In genomic region chr7:100890640-100891521, GRCh38 we compare ENCODE assay signal across 8 cellular contexts. TPM values are rescaled to one million over a fixed set of nuclear protein-coding genes. Genes with fewer than 3 reads are reported as not detected.
A peak's percentile ranks its signal among the peaks of the same experiment; 100 is the strongest.
DNase-seq lines count a peak whose midpoint lies in the region; ATAC-seq and TF ChIP-seq lines count a peak whose summit lies in the region.

No MANE protein-coding gene starts in this region.

- peak overlapping the region; percentile 70 to 84 for H3K27ac ChIP-seq in thoracic aorta

- H3K9ac ChIP-seq in adipocyte (ENCODE audit: low read length) = peak overlapping the region; percentile 91

- H3K4me3 ChIP-seq in adipocyte (ENCODE audit: low read length) (peak overlapping the region; percentile 81), thoracic aorta (peak overlapping the region; percentile 94)

- H3K9me3 ChIP-seq in adipocyte (ENCODE audit: control insufficient read depth, low read length) (no peaks in the 10 kb centered on the region), thoracic aorta (no peaks in the 10 kb centered on the region)

- H3K27me3 Mint-ChIP-seq in activated CD4-positive, alpha-beta T cell treated with anti-CD3 and anti-CD28 coated beads, Interleukin-2, amount 10 ng/mL, durations not matched to agents 7 days and 5 days = peaks cover 29% of the 10 kb centered on the region

- peaks cover 28% of the 10 kb centered on the region for H3K36me3 Mint-ChIP-seq in activated CD4-positive, alpha-beta T cell treated with anti-CD3 and anti-CD28 coated beads, Interleukin-2, amount 10 ng/mL, durations not matched to agents 7 days and 5 days (ENCODE audit: low read depth)

- H3K9me3 Mint-ChIP-seq in activated CD4-positive, alpha-beta T cell treated with anti-CD3 and anti-CD28 coated beads, Interleukin-2, amount 10 ng/mL, durations not matched to agents 7 days and 5 days = no peaks in the 10 kb centered on the region

- H3K27me3 ChIP-seq in adipocyte (replicated peaks; ENCODE audit: control insufficient read depth, insufficient read depth, low read length) (no peaks in the 10 kb centered on the region), thoracic aorta (replicated peaks; ENCODE audit: insufficient read depth) (no peaks in the 10 kb centered on the region)

- no peak for TF ChIP-seq CTCF in thoracic aorta (IDR thresholded peaks at IDR 0.05)

- H3K4me1 Mint-ChIP-seq in activated CD4-positive, alpha-beta T cell treated with anti-CD3 and anti-CD28 coated beads, Interleukin-2, amount 10 ng/mL, durations not matched to agents 7 days and 5 days = peaks cover 45% of the 10 kb centered on the region

- peak overlapping the region; percentile 72 for H3K4me3 Mint-ChIP-seq in activated CD4-positive, alpha-beta T cell treated with anti-CD3 and anti-CD28 coated beads, Interleukin-2, amount 10 ng/mL, durations not matched to agents 7 days and 5 days

- ATAC-seq in thoracic aorta (ENCODE audit: insufficient number of reproducible peaks, low FRiP score, low read depth) = no peak
- ATAC-seq in GM18520 (IDR thresholded peaks at IDR 0.05; ENCODE audit: unreplicated experiment) = no peak

- H3K36me3 ChIP-seq in adipocyte (ENCODE audit: control insufficient read depth, insufficient read depth, low read length, severe bottlenecking) = peaks cover 34% of the 10 kb centered on the region
- peaks cover 23% of the 10 kb centered on the region for H3K36me3 ChIP-seq in thoracic aorta

- H3K27ac Mint-ChIP-seq in activated CD4-positive, alpha-beta T cell treated with anti-CD3 and anti-CD28 coated beads, Interleukin-2, amount 10 ng/mL, durations not matched to agents 7 days and 5 days = peak overlapping the region; percentile 54

- CTCF ChIA-PET in activated CD4-positive, alpha-beta T cell treated with anti-CD3 and anti-CD28 coated beads, Interleukin-2, amount 10 ng/mL, durations not matched to agents 7 days and 5 days (lab: Charles Lee) = interaction anchor here (0.6 to 1.2 kb wide), 3 partner anchors 13 to 187 kb away, joined by 3 to 4 read pairs (median 3); partner anchors contain the start of gene SRRT

- no peak for DNase-seq in activated CD4-positive, alpha-beta T cell treated with anti-CD3 and anti-CD28 coated beads, Interleukin-2, amount 10 ng/mL, durations not matched to agents 7 days and 5 days
- DNase-seq in activated CD4-positive, alpha-beta T cell treated with anti-CD3 and anti-CD28 coated beads, Interleukin-2, amount 50 U/mL, for 1 hour = no peak
- DNase-seq in adipocyte (ENCODE audit: low read depth) = peak; percentile 18
- DNase-seq in kidney tubule cell (ENCODE audit: low spot score) = peak; percentile 39
- no peak for DNase-seq in thoracic aorta (ENCODE audit: low spot score)
- DNase-seq in NOMO-1 treated with DMSO at 0.1 percent for 48 hours (lab: John Stamatoyannopoulos, UW; ENCODE audit: unreplicated experiment) = no peak
- no peak for DNase-seq in COLO668 (lab: John Stamatoyannopoulos, UW; ENCODE audit: unreplicated experiment)

- H3K4me1 ChIP-seq in adipocyte (ENCODE audit: control insufficient read depth, insufficient read depth, low read length) (peaks cover 39% of the 10 kb centered on the region), thoracic aorta (ENCODE audit: control insufficient read depth in 1 of 2, low read depth in 2 of 2) (peaks cover 16 to 42% of the 10 kb centered on the region in 2 donors)

- POLR2A ChIA-PET in activated CD4-positive, alpha-beta T cell treated with anti-CD3 and anti-CD28 coated beads, Interleukin-2, amount 10 ng/mL, durations not matched to agents 7 days and 5 days (lab: Charles Lee) = no interaction called here

RNA-seq across cellular contexts. Expression of gene UFSP1, which starts 1.4 kb away (rescaled TPM):
- 1 to 10 TPM; 2.3 to 3.1 TPM for total RNA-seq in activated CD4-positive, alpha-beta T cell treated with anti-CD3 and anti-CD28 coated beads, Interleukin-2, amount 10 ng/mL, durations not matched to agents 7 days and 5 days
- 1 to 10 TPM; 2.7 to 4.1 TPM for total RNA-seq in thoracic aorta

RNA-seq across cellular contexts. Expression of gene ACHE, which starts 4.8 kb away (rescaled TPM):
- total RNA-seq in activated CD4-positive, alpha-beta T cell treated with anti-CD3 and anti-CD28 coated beads, Interleukin-2, amount 10 ng/mL, durations not matched to agents 7 days and 5 days = not detected
- total RNA-seq in thoracic aorta = 1 to 10 TPM; 3.7 to 5.1 TPM

RNA-seq across cellular contexts. Expression of gene SRRT, which starts 16.0 kb away (rescaled TPM):
- 100 to 1,000 TPM; 262 to 280 TPM for total RNA-seq in activated CD4-positive, alpha-beta T cell treated with anti-CD3 and anti-CD28 coated beads, Interleukin-2, amount 10 ng/mL, durations not matched to agents 7 days and 5 days
- 100 to 1,000 TPM; 109 TPM for total RNA-seq in thoracic aorta

RNA-seq across cellular contexts. Expression of gene TRIP6, which starts 23.7 kb away (rescaled TPM):
- total RNA-seq in activated CD4-positive, alpha-beta T cell treated with anti-CD3 and anti-CD28 coated beads, Interleukin-2, amount 10 ng/mL, durations not matched to agents 7 days and 5 days = 10 to 100 TPM; 24.8 to 34.2 TPM
- 100 to 1,000 TPM in 1 of 2 donors, 10 to 100 TPM in 1; 71.9 to 103 TPM for total RNA-seq in thoracic aorta

RNA-seq across cellular contexts. Expression of gene SLC12A9, which starts 38.4 kb away (rescaled TPM):
- total RNA-seq in activated CD4-positive, alpha-beta T cell treated with anti-CD3 and anti-CD28 coated beads, Interleukin-2, amount 10 ng/mL, durations not matched to agents 7 days and 5 days = 10 to 100 TPM; 44.1 to 49.1 TPM
- total RNA-seq in thoracic aorta = 10 to 100 TPM; 20.0 to 25.2 TPM

Comparison
In these comparisons a context has a peak if more than half of its experiments do, and no peak if none do; other contexts are left out.
1. DNase-seq: peak in adipocyte (single experiment) and kidney tubule cell (single experiment); none in activated CD4-positive, alpha-beta T cell treated with anti-CD3 and anti-CD28 coated beads, Interleukin-2, amount 10 ng/mL, durations not matched to agents 7 days and 5 days (single experiment), activated CD4-positive, alpha-beta T cell treated with anti-CD3 and anti-CD28 coated beads, Interleukin-2, amount 50 U/mL, for 1 hour (single experiment), thoracic aorta (single experiment), NOMO-1 treated with DMSO at 0.1 percent for 48 hours (single experiment) and COLO668 (single experiment).
2. RNA of gene ACHE, which starts 4.8 kb away (total RNA-seq): 3.7 to 5.1 TPM in thoracic aorta; not detected in activated CD4-positive, alpha-beta T cell treated with anti-CD3 and anti-CD28 coated beads, Interleukin-2, amount 10 ng/mL, durations not matched to agents 7 days and 5 days; every median in the first group is over 4 times any median in the second.